ENCODE assay signal across 12 cellular contexts in genomic region chr3:52892290-52892624, GRCh38. TPM values are rescaled to one million over a fixed set of nuclear protein-coding genes. Genes with fewer than 3 reads are reported as not detected.
A peak's percentile ranks its signal among the peaks of the same experiment; 100 is the strongest.
DNase-seq lines count a peak whose midpoint lies in the region; ATAC-seq and TF ChIP-seq lines count a peak whose summit lies in the region.
"Had no signal": no experiment of that assay in that cellular context is flagged by ENCODE, and none has a peak within 500 bp of the region (broad histone marks: within the 10 kb centered on the region; RNA-seq: fewer than 3 reads in every experiment).

No MANE protein-coding gene starts in this region.

- H3K9me3 ChIP-seq in SK-N-MC (ENCODE audit: low read depth, low read length) (no peaks in the 10 kb centered on the region), left lung (no peaks in the 10 kb centered on the region), subcutaneous abdominal adipose tissue (ENCODE audit: control insufficient read depth in 5 of 5, low read length in 5 of 5) (no peaks in the 10 kb centered on the region)
- H3K9me3 ChIP-seq: A549 had no signal

- no peak for DNase-seq in T-helper 2 cell treated with Interferon-gamma antibody and Interleukin-4, amounts not matched to agents 5 μg/mL and 100 μg/mL, for 36 hours (ENCODE audit: low spot score)
- DNase-seq in T-helper 2 cell (no peak), SK-N-MC (ENCODE audit: low read depth, low spot score) (no peak), left lung (no peak), NCI-H2029 (lab: John Stamatoyannopoulos, UW) (no peak), GM13976 (ENCODE audit: low spot score) (no peak)
- DNase-seq: NCI-H2107; stimulated activated CD4-positive, alpha-beta T cell treated with anti-CD3 and anti-CD28 coated beads, Interleukin-12 subunit alpha, Interleukin-12 subunit beta, amount 100 ng/mL, for 4 hours had no signal

- in situ Hi-C loops in GM13976 (cut with MboI; ENCODE audit: low sequenced_read_pairs, unreplicated experiment) = no loop called here

- H3K27ac ChIP-seq in SK-N-MC = peak overlapping the region; percentile 83
- peak overlapping the region; percentile 48 to 77 for H3K27ac ChIP-seq in left lung
- H3K27ac ChIP-seq in subcutaneous abdominal adipose tissue (ENCODE audit: low read depth, low read length) = peak overlapping the region; percentile 66
- H3K27ac ChIP-seq: A549 had no signal

- no peaks in the 10 kb centered on the region for H3K9me3 Mint-ChIP-seq in T-helper 2 cell treated with Interferon-gamma antibody and Interleukin-4, amounts not matched to agents 5 μg/mL and 100 μg/mL, for 36 hours

- H3K36me3 ChIP-seq in SK-N-MC (ENCODE audit: insufficient read depth, low read length) (no peaks in the 10 kb centered on the region), left lung (no peaks in the 10 kb centered on the region), subcutaneous abdominal adipose tissue (ENCODE audit: control insufficient read depth in 5 of 5, insufficient read depth in 5 of 5, low read length in 5 of 5) (peaks cover 0 to 3% (median 0%) of the 10 kb centered on the region in 5 donors)

- no peak for TF ChIP-seq CTCF in left lung (IDR thresholded peaks at IDR 0.05)
- TF ChIP-seq CTCF in GM13976 (IDR thresholded peaks at IDR 0.05; ENCODE audit: borderline replicate concordance, control extremely low read depth, extremely low read depth, insufficient read depth, missing control alignments) = no peak

- H3K4me1 ChIP-seq in left lung (peaks cover 35 to 63% of the 10 kb centered on the region in 2 donors), subcutaneous abdominal adipose tissue (ENCODE audit: control insufficient read depth in 5 of 5, insufficient read depth in 5 of 5, low read length in 5 of 5) (peaks cover 2 to 54% (median 46%) of the 10 kb centered on the region in 5 donors)
- H3K4me1 ChIP-seq: A549 had no signal

- peak overlapping the region; percentile 29 for H3K27ac Mint-ChIP-seq in T-helper 2 cell treated with Interferon-gamma antibody and Interleukin-4, amounts not matched to agents 5 μg/mL and 100 μg/mL, for 36 hours

- intact Hi-C loops in left lung (cut with DNase I) = no loop called here

- no peak for TF ChIP-seq POLR2A in GM18505 (IDR thresholded peaks at IDR 0.05; ENCODE audit: borderline replicate concordance, extremely low read depth, insufficient read depth, insufficient read length)

- H3K4me3 Mint-ChIP-seq in T-helper 2 cell treated with Interferon-gamma antibody and Interleukin-4, amounts not matched to agents 5 μg/mL and 100 μg/mL, for 36 hours = peak overlapping the region; percentile 78

- H3K36me3 Mint-ChIP-seq in T-helper 2 cell treated with Interferon-gamma antibody and Interleukin-4, amounts not matched to agents 5 μg/mL and 100 μg/mL, for 36 hours (ENCODE audit: low read depth) = peaks cover 18% of the 10 kb centered on the region

- H3K4me3 ChIP-seq in SK-N-MC (no peak overlapping the region), left lung (no peak overlapping the region), subcutaneous abdominal adipose tissue (ENCODE audit: low read depth in 1 of 5, low read length in 5 of 5) (peak overlapping the region in 1 of 5 donors; percentile 8)
- H3K4me3 ChIP-seq: A549, lung had no signal

- H3K27me3 ChIP-seq in left lung = no peaks in the 10 kb centered on the region
- H3K27me3 ChIP-seq in subcutaneous abdominal adipose tissue (ENCODE audit: control insufficient read depth in 5 of 5, insufficient read depth in 4 of 5, low read length in 5 of 5) = no peaks in the 10 kb centered on the region

- no peak for ATAC-seq in left lung
- ATAC-seq in GM18505 (IDR thresholded peaks at IDR 0.05; ENCODE audit: unreplicated experiment) = no peak
- ATAC-seq: A549 had no signal

- peak overlapping the region; percentile 63 for H3K9ac ChIP-seq in SK-N-MC (ENCODE audit: insufficient read length)
- H3K9ac ChIP-seq in subcutaneous abdominal adipose tissue (ENCODE audit: low read length in 5 of 5) = peak overlapping the region in 1 of 5 donors; percentile 26

- H3K27me3 Mint-ChIP-seq in T-helper 2 cell treated with Interferon-gamma antibody and Interleukin-4, amounts not matched to agents 5 μg/mL and 100 μg/mL, for 36 hours (ENCODE audit: low read depth) = no peaks in the 10 kb centered on the region

- H3K4me1 Mint-ChIP-seq in T-helper 2 cell treated with Interferon-gamma antibody and Interleukin-4, amounts not matched to agents 5 μg/mL and 100 μg/mL, for 36 hours (ENCODE audit: low read depth) = peaks cover 47% of the 10 kb centered on the region

RNA-seq across cellular contexts. Expression of gene STIMATE, which starts 5.1 kb away (rescaled TPM):
- 10 to 100 TPM; 21.0 to 28.3 TPM for total RNA-seq in left lung

RNA-seq across cellular contexts. Expression of gene MUSTN1, which starts 57.4 kb away (rescaled TPM):
- 1 to 10 TPM; 1.2 to 7.5 TPM for total RNA-seq in left lung
